ENCODE assay signal across 1 cellular context in genomic region chr5:143800715-143801114, GRCh38.
TF ChIP-seq lines count a peak whose summit lies in the region.

No MANE protein-coding gene starts in this region.

TF ChIP-seq in GM12878, 131 proteins besides CTCF, POLR2A, EP300 and RAD21:
- TF ChIP-seq TBL1XR1 (IDR thresholded peaks at IDR 0.05; ENCODE audit: low read depth, low read length) (no peak), MEF2B (IDR thresholded peaks at IDR 0.05; ENCODE audit: partially characterized antibody, poor library complexity, severe bottlenecking) (peak; percentile 44), SREBF1 (IDR thresholded peaks at IDR 0.05; ENCODE audit: low read length) (no peak), YY1 (IDR thresholded peaks at IDR 0.05; ENCODE audit: low read depth, low read length) (peak; percentile 72)
